Comparison of ENCODE assay signal across 19 cellular contexts in the genomic region with DNA sequence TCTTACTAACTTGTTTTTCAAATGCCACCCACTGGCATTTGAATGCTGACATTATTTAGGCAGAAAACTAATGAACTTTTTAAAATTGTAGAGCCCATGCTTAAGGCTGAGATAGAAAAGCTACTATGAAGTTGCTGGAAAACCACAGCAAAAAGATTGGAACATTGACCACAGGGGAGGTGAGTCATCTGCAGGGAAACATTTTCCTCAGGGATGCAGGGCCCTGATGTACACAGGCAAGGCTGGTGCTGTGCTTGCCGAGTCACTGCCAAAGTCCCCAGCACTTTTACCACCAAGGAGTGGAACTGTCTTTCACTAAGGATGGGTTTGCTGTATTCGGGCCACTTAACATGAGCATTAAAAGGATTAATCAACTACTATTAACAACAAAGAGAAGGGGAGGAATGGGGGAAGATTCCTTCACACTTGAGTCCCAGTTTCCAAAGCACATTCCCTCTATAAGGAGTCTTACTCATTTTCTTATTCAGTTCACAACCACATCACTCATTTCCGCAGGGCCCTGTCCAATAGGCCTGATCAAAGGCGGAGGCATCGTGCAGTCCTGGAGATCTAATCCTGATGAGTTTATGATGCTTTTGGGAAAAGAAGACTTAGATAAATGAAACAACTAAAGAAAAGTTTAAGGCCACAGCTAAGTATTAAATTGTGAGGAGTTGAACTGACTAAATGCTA.
A peak's percentile ranks its signal among the peaks of the same experiment; 100 is the strongest.
DNase-seq lines count a peak whose midpoint lies in the region; ATAC-seq and TF ChIP-seq lines count a peak whose summit lies in the region.
"Had no signal": no experiment of that assay in that cellular context is flagged by ENCODE, and none has a peak within 500 bp of the region (broad histone marks: within the 10 kb centered on the region; RNA-seq: fewer than 3 reads in every experiment).

No MANE protein-coding gene starts in this region.

- peak overlapping the region; percentile 32 for H3K4me3 ChIP-seq in adipocyte (ENCODE audit: low read length)
- no peak overlapping the region for H3K4me3 ChIP-seq in fibroblast of pulmonary artery (replicated peaks; ENCODE audit: low read depth, low read length)
- H3K4me3 ChIP-seq: GM12878, HAP-1, tibial artery had no signal

- H3K36me3 ChIP-seq in adipocyte (ENCODE audit: control insufficient read depth, insufficient read depth, low read length, severe bottlenecking) = no peaks in the 10 kb centered on the region
- H3K36me3 ChIP-seq: HAP-1, tibial artery had no signal

- no peak for ATAC-seq in GM19452 (IDR thresholded peaks at IDR 0.05; ENCODE audit: unreplicated experiment)
- ATAC-seq: activated T-cell treated with anti-CD3 and anti-CD28 coated beads, Interleukin-2, amount 50 U/mL, for 72 hours; GM12878; left colon had no signal

- no peaks in the 10 kb centered on the region for H3K9me3 ChIP-seq in adipocyte (ENCODE audit: control insufficient read depth, low read length)
- H3K9me3 ChIP-seq: HAP-1, tibial artery had no signal

- H3K4me1 ChIP-seq in adipocyte (ENCODE audit: control insufficient read depth, insufficient read depth, low read length) = peaks cover 59% of the 10 kb centered on the region
- H3K4me1 ChIP-seq: HAP-1 had no signal

- no peaks in the 10 kb centered on the region for H3K27me3 ChIP-seq in adipocyte (replicated peaks; ENCODE audit: control insufficient read depth, insufficient read depth, low read length)
- H3K27me3 ChIP-seq: tibial artery had no signal

- DNase-seq in HK-2 (ENCODE audit: unreplicated experiment) = peak; percentile 3
- peak; percentile 48 for DNase-seq in adipocyte (ENCODE audit: low read depth)
- peak; percentile 76 for DNase-seq in fibroblast of pulmonary artery (ENCODE audit: low read depth)
- DNase-seq in stromal cell of bone marrow (ENCODE audit: low read depth) = peak; percentile 66
- DNase-seq in GDM1 (lab: John Stamatoyannopoulos, UW) = no peak
- DNase-seq in NCI-H1694 treated with DMSO at 0.1 percent for 48 hours (lab: John Stamatoyannopoulos, UW) = no peak
- DNase-seq: activated CD4-positive, alpha-beta T cell treated with anti-CD3 and anti-CD28 coated beads, Interleukin-2, amount 50 U/mL, for 1 hour; activated naive CD8-positive, alpha-beta T cell treated with anti-CD3 and anti-CD28 coated beads, Interleukin-2, amount 10 ng/mL, durations not matched to agents 7 days and 5 days; activated T-cell treated with anti-CD3 and anti-CD28 coated beads, Interleukin-2, amount 50 U/mL, for 72 hours; left colon; NCI-H1048; NCI-H2171 treated with DMSO at 0.1 percent for 48 hours; SHP77 treated with DMSO at 0.1 percent for 48 hours; stimulated activated CD4-positive, alpha-beta T cell treated with anti-CD3 and anti-CD28 coated beads, Interleukin-4, amount 100 ng/mL, for 24 hours; T-helper 9 cell had no signal

- no peak for TF ChIP-seq CTCF in fibroblast of pulmonary artery (IDR thresholded peaks at IDR 0.05; ENCODE audit: low read length, missing control alignments)

- peak overlapping the region; percentile 80 for H3K9ac ChIP-seq in adipocyte (ENCODE audit: low read length)

Comparison
In these comparisons a context has a peak if more than half of its experiments do, and no peak if none do; other contexts are left out.
1. DNase-seq: peak in HK-2 (single experiment), adipocyte (single experiment), fibroblast of pulmonary artery (single experiment) and stromal cell of bone marrow (single experiment); none in GDM1 (single experiment) and NCI-H1694 treated with DMSO at 0.1 percent for 48 hours (single experiment).